8 cellular contexts compared by ENCODE assay signal in the genomic region with DNA sequence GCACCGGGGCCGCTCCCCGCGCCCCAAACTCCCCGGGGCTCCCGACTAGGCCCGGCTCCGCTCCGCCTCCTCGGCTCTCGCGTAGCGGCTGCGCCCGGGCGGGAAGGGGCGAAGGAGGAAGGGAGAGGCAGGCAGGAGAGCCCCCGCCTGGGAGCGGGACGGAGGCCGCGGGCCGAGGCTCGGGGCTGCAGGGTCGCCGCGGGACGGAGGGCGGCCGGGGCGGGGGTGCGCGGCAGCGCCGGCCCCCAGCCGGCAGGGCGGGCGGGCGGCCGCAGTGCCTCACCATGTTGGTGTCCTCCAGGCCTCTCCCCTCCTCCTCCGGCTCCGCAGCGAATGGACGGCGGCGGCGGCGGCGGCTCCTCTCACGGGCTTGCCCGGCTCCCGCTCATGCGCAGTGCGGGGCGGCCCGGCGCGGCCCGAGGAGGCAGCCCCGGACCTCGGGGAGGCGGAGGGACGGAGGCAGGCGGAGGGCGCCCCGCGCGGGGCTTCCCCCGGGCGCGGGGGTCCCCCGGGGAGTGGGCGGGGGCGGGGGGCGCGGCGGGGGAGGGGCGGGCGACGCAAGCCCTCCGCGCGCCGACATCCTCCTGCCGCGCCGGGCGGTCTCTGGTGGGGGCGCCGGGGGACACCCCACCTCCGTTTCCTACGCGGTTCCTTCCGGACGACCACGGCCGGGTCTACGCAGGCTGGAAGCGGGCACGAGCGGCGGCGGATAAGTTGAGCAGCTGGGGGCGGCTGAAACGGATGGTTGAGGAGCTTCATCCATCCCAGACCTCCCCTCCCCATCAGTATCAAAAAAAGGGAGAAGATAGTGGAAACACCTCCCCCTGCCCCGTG. TPM values are rescaled to one million over a fixed set of nuclear protein-coding genes. Genes with fewer than 3 reads are reported as not detected.
DNase-seq lines count a peak whose midpoint lies in the region; ATAC-seq and TF ChIP-seq lines count a peak whose summit lies in the region.

A gene (minus strand): TSS at position 335 of the 834 bp plus-strand sequence. CDS start 49 bp downstream, at position 286.

- H3K36me3 Mint-ChIP-seq in T-helper 17 cell (ENCODE audit: low read depth) = no peaks in the 10 kb centered on the region

- peak within 1 kb of the TSS; percentile 88 for H3K27ac ChIP-seq in left ventricle myocardium inferior (replicated peaks)
- H3K27ac ChIP-seq in psoas muscle = peak within 1 kb of the TSS; percentile 89

- intact Hi-C loops in left ventricle myocardium inferior (cut with micrococcal nuclease) = no loop called here
- intact Hi-C loops in psoas muscle (cut with DNase I) = loop anchor here (5.0 kb wide), 2 partner anchors 68 to 117 kb away; a partner anchor contains a TSS

- H3K4me3 ChIP-seq in left ventricle myocardium inferior (peak within 1 kb of the TSS; percentile 99), psoas muscle (peak within 1 kb of the TSS; percentile 95)

- TF ChIP-seq CTCF in GM13977 (IDR thresholded peaks at IDR 0.05; ENCODE audit: extremely low read depth, insufficient read depth, missing control alignments) (peak; percentile 10), left ventricle myocardium inferior (IDR thresholded peaks at IDR 0.05; ENCODE audit: borderline replicate concordance) (no peak), psoas muscle (IDR thresholded peaks at IDR 0.05) (no peak)

- no peaks in the 10 kb centered on the region for H3K27me3 ChIP-seq in left ventricle myocardium inferior (ENCODE audit: low read depth)
- H3K27me3 ChIP-seq in psoas muscle (ENCODE audit: insufficient read depth in 3 of 3, low read length in 2 of 3) = no peaks in the 10 kb centered on the region

- peaks cover 28% of the 10 kb centered on the region for H3K4me1 Mint-ChIP-seq in T-helper 17 cell

- H3K9me3 ChIP-seq in T-helper 17 cell (ENCODE audit: control insufficient read depth, low read length, poor library complexity, severe bottlenecking) (no peaks in the 10 kb centered on the region), left ventricle myocardium inferior (replicated peaks) (no peaks in the 10 kb centered on the region), psoas muscle (no peaks in the 10 kb centered on the region)

- H3K4me3 Mint-ChIP-seq in T-helper 17 cell = no peak within 1 kb of the TSS

- DNase-seq in GM13977 (ENCODE audit: low spot score) (peak; percentile 98), NCI-H1417 treated with DMSO at 0.1 percent for 48 hours (lab: John Stamatoyannopoulos, UW) (peak; percentile 42), T-helper 17 cell (peak; percentile 87 to 89 (median 88)), amniotic stem cell (lab: John Stamatoyannopoulos, UW) (peak; percentile 45), left ventricle myocardium inferior (peak; percentile 93), psoas muscle (peak; percentile 93 to 96), ureter (ENCODE audit: low spot score) (peak; percentile 90)

- H3K36me3 ChIP-seq in left ventricle myocardium inferior (no peaks in the 10 kb centered on the region), psoas muscle (ENCODE audit: insufficient read depth in 1 of 2, low read depth in 1 of 2) (no peaks in the 10 kb centered on the region)

- 0 to 1% (median 1%) methylated on average over 34 to 106 of the region's 106 CpGs for WGBS in psoas muscle, 3 donors

- ATAC-seq in HG02763 (IDR thresholded peaks at IDR 0.05; ENCODE audit: unreplicated experiment) = peak; percentile 93
- peak; percentile 91 for ATAC-seq in T-helper 17 cell
- ATAC-seq in psoas muscle = peak; percentile 91 to 97 (median 94)

- H3K27ac Mint-ChIP-seq in T-helper 17 cell = peak within 1 kb of the TSS; percentile 89

- in situ Hi-C loops in GM13977 (cut with MboI; ENCODE audit: low pct_unique_long_range_greater_than_20kb, low sequenced_read_pairs, unreplicated experiment) = no loop called here

- H3K27me3 Mint-ChIP-seq in T-helper 17 cell = no peaks in the 10 kb centered on the region

- H3K4me1 ChIP-seq in left ventricle myocardium inferior (peaks cover 27% of the 10 kb centered on the region), psoas muscle (peaks cover 20% of the 10 kb centered on the region)

RNA-seq across cellular contexts. Expression of the gene that starts here (rescaled TPM):
- total RNA-seq in T-helper 17 cell (10 to 100 TPM; 32.7 to 51.5 TPM), left ventricle myocardium inferior (31.7 TPM), psoas muscle (10 to 100 TPM; 41.5 to 97.8 (median 50.7) TPM), ureter (41.6 TPM)
- polyA plus RNA-seq in psoas muscle = 10 to 100 TPM; 11.6 to 57.7 (median 25.8) TPM

Comparison
In these comparisons a context has a peak if more than half of its experiments do, and no peak if none do; other contexts are left out.
1. Peak in every context shown above with its lines: DNase-seq, ATAC-seq, H3K4me3 ChIP-seq and H3K27ac ChIP-seq.
2. DNase-seq: peak in every context shown above with its lines; median percentile 98 in GM13977; 94 in psoas muscle; 93 in left ventricle myocardium inferior; 90 in ureter; 88 in T-helper 17 cell; 45 in amniotic stem cell; 42 in NCI-H1417 treated with DMSO at 0.1 percent for 48 hours.